14 cellular contexts compared by ENCODE assay signal in the genomic region with DNA sequence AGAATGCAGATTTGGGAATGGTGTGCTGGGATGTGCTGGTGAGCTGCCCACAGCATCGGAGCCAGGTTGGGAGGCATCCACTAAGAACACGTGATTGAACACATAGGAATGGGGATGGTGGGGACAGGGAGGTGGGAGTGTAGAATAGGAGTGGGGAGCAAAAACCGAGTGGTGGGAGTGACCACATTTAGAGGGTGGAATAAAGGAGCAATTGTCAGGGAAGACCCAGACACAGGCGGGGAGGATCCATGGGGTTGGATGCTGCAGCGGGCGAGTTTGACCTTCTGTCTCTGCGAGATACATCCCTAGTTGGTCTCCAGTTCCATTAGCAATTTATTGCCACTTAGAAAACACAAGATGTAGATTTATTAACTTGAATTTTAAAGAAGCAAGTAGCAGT. TPM values are rescaled to one million over a fixed set of nuclear protein-coding genes. Genes with fewer than 3 reads are reported as not detected.
DNase-seq lines count a peak whose midpoint lies in the region; ATAC-seq and TF ChIP-seq lines count a peak whose summit lies in the region.
"Had no signal": no experiment of that assay in that cellular context is flagged by ENCODE, and none has a peak within 500 bp of the region (broad histone marks: within the 10 kb centered on the region; RNA-seq: fewer than 3 reads in every experiment).

No MANE protein-coding gene starts in this region.

- peaks cover 3% of the 10 kb centered on the region in 2 donors for H3K4me1 ChIP-seq in uterus

- no peak overlapping the region for H3K4me3 ChIP-seq in uterus
- H3K4me3 ChIP-seq: K562 had no signal

- no peaks in the 10 kb centered on the region for H3K9me3 ChIP-seq in uterus

- peaks cover 6% of the 10 kb centered on the region for H3K36me3 Mint-ChIP-seq in natural killer cell treated with Interleukin-12 subunit alpha and Interleukin-12 subunit beta and Interleukin-15 and Interleukin-18, amount 100 ng/mL, for 72 hours
- H3K36me3 Mint-ChIP-seq in natural killer cell (no peaks in the 10 kb centered on the region), endothelial cell (ENCODE audit: low read depth, unreplicated experiment) (peaks cover 10% of the 10 kb centered on the region)
- peaks cover 45% of the 10 kb centered on the region for H3K36me3 Mint-ChIP-seq in activated CD8-positive, alpha-beta T cell treated with anti-CD3 and anti-CD28 coated beads, Interleukin-2, amount 10 ng/mL, durations not matched to agents 7 days and 5 days (ENCODE audit: low read depth)

- H3K27me3 Mint-ChIP-seq in natural killer cell treated with Interleukin-12 subunit alpha and Interleukin-12 subunit beta and Interleukin-15 and Interleukin-18, amount 100 ng/mL, for 72 hours, result no peaks in the 10 kb centered on the region
- no peaks in the 10 kb centered on the region for H3K27me3 Mint-ChIP-seq in natural killer cell (ENCODE audit: low read depth in 2 of 2)
- no peaks in the 10 kb centered on the region for H3K27me3 Mint-ChIP-seq in activated CD8-positive, alpha-beta T cell treated with anti-CD3 and anti-CD28 coated beads, Interleukin-2, amount 10 ng/mL, durations not matched to agents 7 days and 5 days (ENCODE audit: low read depth)
- H3K27me3 Mint-ChIP-seq in endothelial cell (ENCODE audit: unreplicated experiment), result peaks cover 19% of the 10 kb centered on the region

- H3K27ac ChIP-seq in uterus, result peak overlapping the region; percentile 1 to 35

- ATAC-seq in natural killer cell treated with Interleukin-12 subunit alpha and Interleukin-12 subunit beta and Interleukin-15 and Interleukin-18, amount 100 ng/mL, for 72 hours, result no peak
- ATAC-seq in natural killer cell, result no peak
- ATAC-seq in activated CD8-positive, alpha-beta T cell treated with anti-CD3 and anti-CD28 coated beads, Interleukin-2, amount 10 ng/mL, durations not matched to agents 7 days and 5 days, result no peak
- ATAC-seq in GM19467 (IDR thresholded peaks at IDR 0.05; ENCODE audit: unreplicated experiment), result no peak
- ATAC-seq: K562, left colon had no signal

- CTCF ChIA-PET in activated CD8-positive, alpha-beta T cell treated with anti-CD3 and anti-CD28 coated beads, Interleukin-2, amount 10 ng/mL, durations not matched to agents 7 days and 5 days (lab: Charles Lee), result interaction anchor here (1.0 to 2.7 kb wide), 2 partner anchors 30 kb away, joined by 3 to 15 read pairs; a partner anchor contains a TSS

- no peaks in the 10 kb centered on the region for H3K27me3 ChIP-seq in uterus

- intact Hi-C loops in natural killer cell (cut with micrococcal nuclease), result no loop called here
- intact Hi-C loops in uterus (cut with DNase I; ENCODE audit: low total_unique reads), result no loop called here

- TF ChIP-seq CTCF in natural killer cell (IDR thresholded peaks at IDR 0.05), result no peak
- no peak for TF ChIP-seq CTCF in endothelial cell (IDR thresholded peaks at IDR 0.05; ENCODE audit: unreplicated experiment)
- no peak for TF ChIP-seq CTCF in uterus (IDR thresholded peaks at IDR 0.05)

- no peak for DNase-seq in natural killer cell treated with Interleukin-12 subunit alpha and Interleukin-12 subunit beta and Interleukin-15 and Interleukin-18, amount 100 ng/mL, for 72 hours (ENCODE audit: low spot score)
- no peak for DNase-seq in natural killer cell
- DNase-seq in activated CD8-positive, alpha-beta T cell treated with anti-CD3 and anti-CD28 coated beads, Interleukin-2, amount 10 ng/mL, durations not matched to agents 7 days and 5 days, result no peak
- no peak for DNase-seq in endothelial cell (ENCODE audit: low spot score)
- DNase-seq in uterus, result no peak
- DNase-seq in NCI-H2029 (lab: John Stamatoyannopoulos, UW), result no peak
- DNase-seq in mucosa of gallbladder (ENCODE audit: low spot score), result no peak
- DNase-seq: effector memory CD4-positive, alpha-beta T cell; left colon; stimulated activated CD4-positive, alpha-beta T cell treated with anti-CD3 and anti-CD28 coated beads, Interleukin-12 subunit alpha, Interleukin-12 subunit beta, amount 100 ng/mL, for 4 hours had no signal

- POLR2A ChIA-PET in activated CD8-positive, alpha-beta T cell treated with anti-CD3 and anti-CD28 coated beads, Interleukin-2, amount 10 ng/mL, durations not matched to agents 7 days and 5 days (lab: Charles Lee), result interaction anchor here (1.9 kb wide), 1 partner anchor 30 kb away, joined by 5 read pairs; a partner anchor contains a TSS

- no peak for TF ChIP-seq POLR2A in uterus (IDR thresholded peaks at IDR 0.05)

- peak overlapping the region; percentile 50 for H3K4me3 Mint-ChIP-seq in natural killer cell treated with Interleukin-12 subunit alpha and Interleukin-12 subunit beta and Interleukin-15 and Interleukin-18, amount 100 ng/mL, for 72 hours
- H3K4me3 Mint-ChIP-seq in natural killer cell (no peak overlapping the region), endothelial cell (ENCODE audit: unreplicated experiment) (peak overlapping the region; percentile 29)
- H3K4me3 Mint-ChIP-seq in activated CD8-positive, alpha-beta T cell treated with anti-CD3 and anti-CD28 coated beads, Interleukin-2, amount 10 ng/mL, durations not matched to agents 7 days and 5 days, result no peak overlapping the region

- H3K4me1 Mint-ChIP-seq in natural killer cell treated with Interleukin-12 subunit alpha and Interleukin-12 subunit beta and Interleukin-15 and Interleukin-18, amount 100 ng/mL, for 72 hours (ENCODE audit: low read depth in 2 of 2), result peaks cover 38 to 56% of the 10 kb centered on the region in 2 donors
- H3K4me1 Mint-ChIP-seq in natural killer cell, result peaks cover 40 to 57% of the 10 kb centered on the region in 2 donors
- H3K4me1 Mint-ChIP-seq in activated CD8-positive, alpha-beta T cell treated with anti-CD3 and anti-CD28 coated beads, Interleukin-2, amount 10 ng/mL, durations not matched to agents 7 days and 5 days (ENCODE audit: low read depth), result peaks cover 70% of the 10 kb centered on the region
- peaks cover 28% of the 10 kb centered on the region for H3K4me1 Mint-ChIP-seq in endothelial cell (ENCODE audit: unreplicated experiment)

- no peaks in the 10 kb centered on the region for H3K36me3 ChIP-seq in uterus

- H3K9me3 Mint-ChIP-seq in natural killer cell treated with Interleukin-12 subunit alpha and Interleukin-12 subunit beta and Interleukin-15 and Interleukin-18, amount 100 ng/mL, for 72 hours, result no peaks in the 10 kb centered on the region
- H3K9me3 Mint-ChIP-seq in natural killer cell (no peaks in the 10 kb centered on the region), endothelial cell (ENCODE audit: unreplicated experiment) (no peaks in the 10 kb centered on the region)
- H3K9me3 Mint-ChIP-seq in activated CD8-positive, alpha-beta T cell treated with anti-CD3 and anti-CD28 coated beads, Interleukin-2, amount 10 ng/mL, durations not matched to agents 7 days and 5 days (ENCODE audit: insufficient read depth), result no peaks in the 10 kb centered on the region

- H3K27ac Mint-ChIP-seq in natural killer cell treated with Interleukin-12 subunit alpha and Interleukin-12 subunit beta and Interleukin-15 and Interleukin-18, amount 100 ng/mL, for 72 hours, result peak overlapping the region; percentile 48 to 69
- peak overlapping the region in 1 of 2 donors; percentile 79 for H3K27ac Mint-ChIP-seq in natural killer cell
- peak overlapping the region; percentile 64 for H3K27ac Mint-ChIP-seq in activated CD8-positive, alpha-beta T cell treated with anti-CD3 and anti-CD28 coated beads, Interleukin-2, amount 10 ng/mL, durations not matched to agents 7 days and 5 days
- peak overlapping the region; percentile 14 for H3K27ac Mint-ChIP-seq in endothelial cell (ENCODE audit: unreplicated experiment)

RNA-seq across cellular contexts. Expression of a gene that starts 4.7 kb away (rescaled TPM):
- 10 to 100 TPM; 62.4 to 75.8 TPM for total RNA-seq in natural killer cell treated with Interleukin-12 subunit alpha and Interleukin-12 subunit beta and Interleukin-15 and Interleukin-18, amount 100 ng/mL, for 72 hours
- total RNA-seq in natural killer cell (10 to 100 TPM; 20.8 to 25.1 (median 23.8) TPM), endothelial cell (ENCODE audit: unreplicated experiment) (36.3 TPM), uterus (10 to 100 TPM; 24.7 to 55.7 (median 35.2) TPM), mucosa of gallbladder (54.3 TPM)
- total RNA-seq in activated CD8-positive, alpha-beta T cell treated with anti-CD3 and anti-CD28 coated beads, Interleukin-2, amount 10 ng/mL, durations not matched to agents 7 days and 5 days, result 10 to 100 TPM; 55.8 to 59.1 TPM

RNA-seq across cellular contexts. Expression of a gene that starts 30.4 kb away (rescaled TPM):
- 10 to 100 TPM; 18.7 to 24.2 TPM for total RNA-seq in natural killer cell treated with Interleukin-12 subunit alpha and Interleukin-12 subunit beta and Interleukin-15 and Interleukin-18, amount 100 ng/mL, for 72 hours
- total RNA-seq in natural killer cell (10 to 100 TPM; 30.8 to 34.5 (median 31.6) TPM), endothelial cell (ENCODE audit: unreplicated experiment) (24.6 TPM), uterus (10 to 100 TPM; 21.8 to 58.4 (median 38.4) TPM), mucosa of gallbladder (24.9 TPM)
- 10 to 100 TPM; 17.4 to 20.8 TPM for total RNA-seq in activated CD8-positive, alpha-beta T cell treated with anti-CD3 and anti-CD28 coated beads, Interleukin-2, amount 10 ng/mL, durations not matched to agents 7 days and 5 days

RNA-seq across cellular contexts. Expression of a gene that starts 30.5 kb away (rescaled TPM):
- total RNA-seq in natural killer cell treated with Interleukin-12 subunit alpha and Interleukin-12 subunit beta and Interleukin-15 and Interleukin-18, amount 100 ng/mL, for 72 hours, result not detected
- total RNA-seq in natural killer cell (1 to 10 TPM; 1.0 to 2.1 (median 1.3) TPM), endothelial cell (ENCODE audit: unreplicated experiment) (not detected), uterus (1 to 10 TPM in 3 of 4 donors, not detected in 1; 3.0 to 8.2 (median 7.5) TPM), mucosa of gallbladder (0.78 TPM)
- total RNA-seq in activated CD8-positive, alpha-beta T cell treated with anti-CD3 and anti-CD28 coated beads, Interleukin-2, amount 10 ng/mL, durations not matched to agents 7 days and 5 days, result not detected
- total RNA-seq: K562; pulmonary artery endothelial cell; T-helper 1 cell treated with Interleukin-12 subunit alpha and Interleukin-12 subunit beta and Interleukin-4 antibody, amounts not matched to agents 30 ng/mL and 1 ng/mL, for 36 hours had no signal

Comparison
In these comparisons a context has a peak if more than half of its experiments do, and no peak if none do; other contexts are left out.
1. H3K4me3 Mint-ChIP-seq: peak in natural killer cell treated with Interleukin-12 subunit alpha and Interleukin-12 subunit beta and Interleukin-15 and Interleukin-18, amount 100 ng/mL, for 72 hours (single experiment) and endothelial cell (single experiment); none in natural killer cell (single experiment) and activated CD8-positive, alpha-beta T cell treated with anti-CD3 and anti-CD28 coated beads, Interleukin-2, amount 10 ng/mL, durations not matched to agents 7 days and 5 days (single experiment).